23 cellular contexts compared by ENCODE assay signal in the genomic region with DNA sequence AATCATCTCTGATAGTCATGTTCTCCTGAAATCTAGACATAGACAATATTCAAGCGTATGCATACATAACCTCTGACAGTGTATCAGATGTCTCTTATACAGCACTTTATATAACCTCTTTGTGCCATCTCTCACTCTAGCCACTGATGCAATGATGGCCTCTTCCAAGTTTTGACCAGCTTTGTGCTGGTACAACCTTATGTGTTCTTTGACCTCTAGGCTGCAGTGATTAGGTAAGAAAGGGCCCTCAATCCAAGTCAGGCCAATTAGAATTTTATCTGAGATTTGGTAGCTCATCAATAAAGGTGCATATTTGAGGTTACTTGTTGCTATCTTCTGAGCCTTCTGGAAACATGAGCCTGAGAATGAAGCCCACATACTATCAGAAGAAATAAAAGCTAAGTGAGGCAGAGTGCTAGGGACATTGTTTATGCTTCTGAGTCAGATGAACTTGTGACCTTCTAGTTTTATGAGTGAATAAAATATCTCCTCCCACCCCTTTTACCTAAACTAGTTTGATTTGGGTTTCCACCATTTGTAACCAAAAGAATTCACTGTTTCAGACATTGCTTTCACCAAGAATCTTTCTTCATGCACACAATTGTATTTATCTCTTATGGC.
"Had no signal": no experiment of that assay in that cellular context is flagged by ENCODE, and none has a peak within 500 bp of the region (broad histone marks: within the 10 kb centered on the region; RNA-seq: fewer than 3 reads in every experiment).

No MANE protein-coding gene starts in this region.

- H3K27ac ChIP-seq: brain microvascular endothelial cell, cardiac muscle cell, Peyer's patch had no signal

- ATAC-seq: activated CD8-positive, alpha-beta T cell treated with anti-CD3 and anti-CD28 coated beads, Interleukin-2, amount 10 ng/mL, durations not matched to agents 7 days and 5 days; WTC11 had no signal

- DNase-seq: activated CD4-positive, alpha-beta T cell treated with anti-CD3 and anti-CD28 coated beads for 48 hours; activated CD4-positive, alpha-beta T cell treated with anti-CD3 and anti-CD28 coated beads, Interleukin-2, amount 50 U/mL, for 4 hours; activated CD4-positive, CD25-positive, alpha-beta regulatory T cell treated with anti-CD3 and anti-CD28 coated beads, Interleukin-2, amount 50 U/mL, for 72 hours; activated CD8-positive, alpha-beta memory T cell treated with anti-CD3 and anti-CD28 coated beads, Interleukin-2, amount 50 U/mL, for 48 hours; activated CD8-positive, alpha-beta T cell treated with anti-CD3 and anti-CD28 coated beads, Interleukin-2, amount 10 ng/mL, durations not matched to agents 7 days and 5 days; activated naive CD4-positive, alpha-beta T cell treated with anti-CD3 and anti-CD28 coated beads, Interleukin-2, amount 50 U/mL, for 16 hours; activated T-cell treated with anti-CD3 and anti-CD28 coated beads, Interleukin-2, amount 50 U/mL, for 1 hour; amniotic stem cell; brain microvascular endothelial cell; NCI-H1048; NCI-H1930; NCI-H2107; NCI-H2171 treated with DMSO at 0.1 percent for 48 hours; NCI-H345; NCI-H510A; NCI-H526 treated with DMSO at 0.1 percent for 48 hours; NCI-H82; OCI-M1; Peyer's patch; SHP77; T-helper 9 cell had no signal

- H3K36me3 ChIP-seq: brain microvascular endothelial cell, cardiac muscle cell, Peyer's patch had no signal

- H3K4me3 ChIP-seq: cardiac muscle cell, Peyer's patch had no signal

- H3K27me3 ChIP-seq: brain microvascular endothelial cell, cardiac muscle cell, Peyer's patch had no signal

- H3K4me1 ChIP-seq: Peyer's patch had no signal

- H3K9me3 ChIP-seq: Peyer's patch had no signal
